In the genomic region with DNA sequence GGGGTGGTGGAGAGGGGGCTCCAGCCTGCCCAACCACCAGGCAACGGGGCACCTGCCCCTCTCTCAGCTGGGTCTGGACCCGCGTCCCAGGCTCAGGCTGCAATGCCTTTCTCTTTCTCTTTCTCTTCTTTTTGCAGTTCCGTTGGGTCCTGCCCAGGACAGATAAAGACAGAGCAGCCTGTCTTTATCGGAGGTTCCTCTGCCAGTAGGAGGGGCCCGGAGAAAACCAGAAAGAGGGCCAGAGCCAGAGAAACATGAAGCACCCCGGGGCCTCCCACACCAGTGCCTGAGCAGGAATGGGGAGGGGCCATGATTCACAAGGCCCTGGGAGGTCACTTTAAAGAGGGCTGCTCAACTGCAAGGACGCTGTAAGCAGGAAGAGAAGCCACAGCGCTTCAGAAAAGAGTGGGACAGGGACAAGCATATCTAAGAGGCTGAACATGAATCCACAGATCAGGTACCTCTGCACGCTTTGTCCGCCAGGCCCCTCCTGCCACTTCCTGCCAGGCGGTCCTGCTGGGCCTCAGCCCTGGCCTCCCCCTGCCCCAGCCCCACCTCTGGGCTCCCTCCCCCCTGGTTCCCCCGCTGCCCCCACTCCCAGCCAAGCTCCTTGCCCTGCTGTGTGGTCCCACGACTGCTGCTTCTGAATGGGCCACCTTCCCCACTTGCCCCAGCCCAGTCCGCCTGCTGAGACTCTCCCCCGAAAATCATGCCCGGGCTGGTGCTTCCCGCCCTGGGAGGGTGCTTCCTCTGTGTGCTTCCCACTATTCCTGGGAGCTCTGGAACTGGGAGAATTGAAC, we compare ENCODE assay signal across 8 cellular contexts. TPM values are rescaled to one million over a fixed set of nuclear protein-coding genes. Genes with fewer than 3 reads are reported as not detected.
A peak's percentile ranks its signal among the peaks of the same experiment; 100 is the strongest.
DNase-seq lines count a peak whose midpoint lies in the region; ATAC-seq and TF ChIP-seq lines count a peak whose summit lies in the region.

A gene (plus strand): TSS at position 335 of the 800 bp plus-strand sequence. CDS start 106 bp downstream, at position 441.

- ATAC-seq in GM19438 (IDR thresholded peaks at IDR 0.05; ENCODE audit: low read depth, unreplicated experiment) (peak; percentile 90), T-cell (replicated peaks in 1 of 4) (peak; percentile 89 to 92 (median 92)), left ventricle myocardium superior (peak; percentile 96)

- DNase-seq in CD14-positive monocyte (ENCODE audit: low spot score), result peak; percentile 83
- peak; percentile 16 for DNase-seq in HT-29 (ENCODE audit: low spot score)
- DNase-seq in T-cell, result peak; percentile 44 to 76 (median 64)
- peak; percentile 88 for DNase-seq in adipocyte (ENCODE audit: low read depth)
- peak; percentile 77 for DNase-seq in left ventricle myocardium superior
- DNase-seq in retinal pigment epithelial cell (ENCODE audit: low read depth), result peak; percentile 19
- DNase-seq in NCI-H82 treated with DMSO at 0.1 percent for 48 hours (lab: John Stamatoyannopoulos, UW; ENCODE audit: unreplicated experiment), result no peak

- peaks cover 16 to 28% of the 10 kb centered on the region in 2 donors for H3K36me3 Mint-ChIP-seq in CD14-positive monocyte
- peaks cover 7% of the 10 kb centered on the region for H3K36me3 Mint-ChIP-seq in T-cell

- intact Hi-C loops in CD14-positive monocyte (cut with micrococcal nuclease), result loop anchor here in 1 of 2 donors (10.0 kb wide), 1 partner anchor 101 kb away; no protein-coding TSS in a partner anchor
- intact Hi-C loops in left ventricle myocardium superior (cut with micrococcal nuclease), result no loop called here

- POLR2A ChIA-PET in T-cell (lab: Charles Lee), result no interaction called here

- peak within 1 kb of the TSS; percentile 82 to 94 (median 91) for H3K27ac Mint-ChIP-seq in CD14-positive monocyte
- H3K27ac Mint-ChIP-seq in T-cell, result peak within 1 kb of the TSS; percentile 98 to 99

- H3K4me3 ChIP-seq in adipocyte (ENCODE audit: low read length) (peak within 1 kb of the TSS; percentile 88), retinal pigment epithelial cell (ENCODE audit: low read length) (peak within 1 kb of the TSS; percentile 22)

- CTCF ChIA-PET in T-cell (lab: Charles Lee), result interaction anchor here in 1 of 2 donors (0.6 to 1.1 kb wide), 3 partner anchors 129 to 303 kb away, joined by 3 to 7 read pairs (median 3); a partner anchor contains a TSS

- peak within 1 kb of the TSS; percentile 88 for H3K9ac ChIP-seq in adipocyte (ENCODE audit: low read length)

- H3K27me3 ChIP-seq in adipocyte (replicated peaks; ENCODE audit: control insufficient read depth, insufficient read depth, low read length), result no peaks in the 10 kb centered on the region

- H3K9me3 ChIP-seq in adipocyte (ENCODE audit: control insufficient read depth, low read length), result no peaks in the 10 kb centered on the region

- H3K9me3 Mint-ChIP-seq in CD14-positive monocyte (no peaks in the 10 kb centered on the region), T-cell (no peaks in the 10 kb centered on the region)

- H3K36me3 ChIP-seq in adipocyte (ENCODE audit: control insufficient read depth, insufficient read depth, low read length, severe bottlenecking), result no peaks in the 10 kb centered on the region

- peaks cover 15% of the 10 kb centered on the region for H3K4me1 ChIP-seq in adipocyte (ENCODE audit: control insufficient read depth, insufficient read depth, low read length)

- H3K27me3 Mint-ChIP-seq in CD14-positive monocyte (ENCODE audit: low read depth in 3 of 3), result peaks cover 0 to 2% (median 0%) of the 10 kb centered on the region in 3 donors
- no peaks in the 10 kb centered on the region for H3K27me3 Mint-ChIP-seq in T-cell

- TF ChIP-seq CTCF in CD14-positive monocyte (IDR thresholded peaks at IDR 0.05) (no peak), retinal pigment epithelial cell (conservative IDR thresholded peaks at IDR 0.05; ENCODE audit: low read depth, low read length) (no peak)

- H3K4me1 Mint-ChIP-seq in CD14-positive monocyte (peaks cover 17% of the 10 kb centered on the region), T-cell (peaks cover 36 to 50% (median 39%) of the 10 kb centered on the region in 3 donors)

- peak within 1 kb of the TSS; percentile 86 to 93 for H3K4me3 Mint-ChIP-seq in CD14-positive monocyte
- peak within 1 kb of the TSS; percentile 93 to 95 (median 94) for H3K4me3 Mint-ChIP-seq in T-cell

RNA-seq across cellular contexts. Expression of the gene that starts here (rescaled TPM):
- 10 to 100 TPM; 69.4 to 86.3 TPM for polyA plus RNA-seq in CD14-positive monocyte
- total RNA-seq in HT-29 (2014; rRNA removed; shearing (Covaris generic)), result 0.05 and 0.18 TPM in 2 replicates
- 10 to 100 TPM; 32.9 to 61.7 (median 52.1) TPM for total RNA-seq in T-cell
- total RNA-seq in left ventricle myocardium superior, result 31.1 TPM

Comparison
In these comparisons a context has a peak if more than half of its experiments do, and no peak if none do; other contexts are left out.
1. RNA of the gene that starts here (total RNA-seq): 32.9 to 61.7 TPM in T-cell and 31.1 TPM in left ventricle myocardium superior (single experiment); 0.05 to 0.18 TPM in HT-29; every median in the first group is over 10 times any median in the second.
2. Peak in DNase-seq in HT-29; RNA of the gene not detected or under 1 TPM.
3. Peak in every context shown above with its lines, with median percentiles within 50 percentile points of each other: ATAC-seq.